Comparison of ENCODE assay signal across 12 cellular contexts in the genomic region with DNA sequence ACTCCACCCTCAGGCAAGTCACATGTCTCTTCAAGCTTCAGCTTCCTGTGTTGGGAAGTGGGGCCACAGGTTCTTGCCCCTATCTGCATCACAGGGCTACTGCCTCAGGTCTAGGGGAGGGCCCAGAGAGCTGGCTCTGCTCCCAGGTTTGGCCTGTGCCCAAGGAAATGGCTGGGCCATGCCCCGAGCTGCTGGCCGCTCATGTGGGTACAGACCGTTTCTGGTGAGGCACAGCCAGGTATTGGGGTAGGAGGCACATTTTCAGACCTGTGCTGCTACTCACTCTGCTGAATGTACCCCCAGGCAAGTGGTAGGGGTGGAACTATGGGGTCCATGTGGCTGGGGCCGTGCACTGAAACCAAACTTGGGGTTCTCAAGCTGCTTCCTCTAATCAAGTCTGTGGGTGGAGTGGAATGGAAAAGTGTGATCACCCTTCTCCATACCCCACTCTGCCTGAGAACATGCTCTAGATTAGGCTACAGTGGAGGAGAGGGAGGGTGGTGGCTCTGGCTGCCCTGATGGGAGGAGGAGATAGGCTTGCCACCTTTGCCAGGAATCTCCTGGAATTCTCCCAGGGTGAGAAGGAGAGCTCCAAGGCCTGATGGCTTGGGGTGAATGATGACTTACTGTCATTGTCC. TPM values are rescaled to one million over a fixed set of nuclear protein-coding genes. Genes with fewer than 3 reads are reported as not detected.
DNase-seq lines count a peak whose midpoint lies in the region; TF ChIP-seq lines count a peak whose summit lies in the region.
"Had no signal": no experiment of that assay in that cellular context is flagged by ENCODE, and none has a peak within 500 bp of the region (broad histone marks: within the 10 kb centered on the region; RNA-seq: fewer than 3 reads in every experiment).

No MANE protein-coding gene starts in this region.

- H4K20me1 ChIP-seq in osteoblast (ENCODE audit: insufficient read depth, low read length) = peaks cover 4% of the 10 kb centered on the region

- H3K27ac ChIP-seq in osteoblast (ENCODE audit: low read depth, low read length) = no peak overlapping the region

- DNase-seq in H4 (ENCODE audit: low spot score) (peak; percentile 49), MG63 (peak; percentile 22), dermis blood vessel endothelial cell (peak; percentile 41), osteoblast (ENCODE audit: insufficient read length, low spot score, missing footprints) (peak; percentile 80), GM13977 (ENCODE audit: low spot score) (no peak), epidermal melanocyte (ENCODE audit: insufficient read length, low spot score) (no peak), RKO (ENCODE audit: low spot score) (no peak)
- DNase-seq: foreskin melanocyte; KBM-7; naive thymus-derived CD4-positive, alpha-beta T cell; NK-92 treated with Interleukin-12 subunit alpha and Interleukin-12 subunit beta, amount 100 ng/mL, for 24 hours had no signal

- H3K4me2 ChIP-seq in osteoblast (ENCODE audit: insufficient read depth, low read length) = no peak overlapping the region

- TF ChIP-seq CTCF in osteoblast (IDR thresholded peaks at IDR 0.05; ENCODE audit: extremely low read depth, low read depth, low read length) (no peak), GM13977 (IDR thresholded peaks at IDR 0.05; ENCODE audit: extremely low read depth, insufficient read depth, missing control alignments) (no peak)

- no peaks in the 10 kb centered on the region for H3K79me2 ChIP-seq in osteoblast (ENCODE audit: insufficient read depth, low read length)

- in situ Hi-C loops in GM13977 (cut with MboI; ENCODE audit: low pct_unique_long_range_greater_than_20kb, low sequenced_read_pairs, unreplicated experiment) = loop anchor here (25.0 kb wide), 1 partner anchor 136 kb away; no protein-coding TSS in a partner anchor

- H3K27me3 ChIP-seq in MG63 (peaks cover 13% of the 10 kb centered on the region; the same call in 1 of the 2 replicates), osteoblast (ENCODE audit: insufficient read depth, low read length) (peaks cover 36% of the 10 kb centered on the region)

- no peaks in the 10 kb centered on the region for H3K9me3 ChIP-seq in MG63
- H3K9me3 ChIP-seq in osteoblast (ENCODE audit: low read depth, low read length) = no peaks in the 10 kb centered on the region

- H3K4me3 ChIP-seq in MG63 (no peak overlapping the region), osteoblast (ENCODE audit: insufficient read depth, low read length) (no peak overlapping the region)

- H3K36me3 ChIP-seq in MG63 (no peaks in the 10 kb centered on the region), osteoblast (ENCODE audit: insufficient read depth, low read length) (no peaks in the 10 kb centered on the region)

- H3K4me1 ChIP-seq in osteoblast (ENCODE audit: insufficient read depth, low read length) = no peaks in the 10 kb centered on the region

- no peak overlapping the region for H2AFZ ChIP-seq in osteoblast (ENCODE audit: low read length)

RNA-seq across cellular contexts. Expression of a gene that starts 4.6 kb away (rescaled TPM):
- total RNA-seq in H4 (2014; rRNA removed; shearing (Covaris generic)) = 0.04 TPM in 2 replicates
- not detected in 2 replicates for total RNA-seq in MG63 (2014; rRNA removed; shearing (Covaris generic); ENCODE audit: low replicate concordance)
- total RNA-seq in dermis blood vessel endothelial cell = 0.05 and 0.17 TPM in 2 replicates
- total RNA-seq in osteoblast = not detected in 2 replicates
- total RNA-seq: dermis microvascular lymphatic vessel endothelial cell had no signal

RNA-seq across cellular contexts. Expression of a gene that starts 12.2 kb away (rescaled TPM):
- total RNA-seq in H4 (2014; rRNA removed; shearing (Covaris generic)) = not detected in 2 replicates
- total RNA-seq in MG63 (2014; rRNA removed; shearing (Covaris generic); ENCODE audit: low replicate concordance) = not detected in 2 replicates
- not detected in 2 replicates for total RNA-seq in dermis blood vessel endothelial cell
- not detected in 2 replicates for total RNA-seq in osteoblast
- total RNA-seq: dermis microvascular lymphatic vessel endothelial cell; naive thymus-derived CD4-positive, alpha-beta T cell had no signal

RNA-seq across cellular contexts. Expression of a gene that starts 17.0 kb away (rescaled TPM):
- total RNA-seq in H4 (2014; rRNA removed; shearing (Covaris generic)) = 6.2 and 6.4 TPM in 2 replicates
- 1.2 and 2.6 TPM in 2 replicates for total RNA-seq in MG63 (2014; rRNA removed; shearing (Covaris generic); ENCODE audit: low replicate concordance)
- total RNA-seq in dermis blood vessel endothelial cell = under 0.01 and 0.09 TPM in 2 replicates
- total RNA-seq in osteoblast = 2.7 and 4.0 TPM in 2 replicates

RNA-seq across cellular contexts. Expression of a gene that starts 47.0 kb away (rescaled TPM):
- total RNA-seq in H4 (2014; rRNA removed; shearing (Covaris generic)) = 0.68 TPM in 1 of 2 replicates, not detected in the other
- total RNA-seq in MG63 (2014; rRNA removed; shearing (Covaris generic); ENCODE audit: low replicate concordance) = not detected in 2 replicates
- total RNA-seq in dermis blood vessel endothelial cell = 14.1 and 38.1 TPM in 2 replicates
- 1.2 and 1.8 TPM in 2 replicates for total RNA-seq in osteoblast

Comparison
In these comparisons a context has a peak if more than half of its experiments do, and no peak if none do; other contexts are left out.
1. DNase-seq: peak in H4 (single experiment), MG63 (single experiment), dermis blood vessel endothelial cell (single experiment) and osteoblast (single experiment); none in GM13977 (single experiment), epidermal melanocyte (single experiment) and RKO (single experiment).